Comparison of ENCODE assay signal across 9 cellular contexts in the genomic region with DNA sequence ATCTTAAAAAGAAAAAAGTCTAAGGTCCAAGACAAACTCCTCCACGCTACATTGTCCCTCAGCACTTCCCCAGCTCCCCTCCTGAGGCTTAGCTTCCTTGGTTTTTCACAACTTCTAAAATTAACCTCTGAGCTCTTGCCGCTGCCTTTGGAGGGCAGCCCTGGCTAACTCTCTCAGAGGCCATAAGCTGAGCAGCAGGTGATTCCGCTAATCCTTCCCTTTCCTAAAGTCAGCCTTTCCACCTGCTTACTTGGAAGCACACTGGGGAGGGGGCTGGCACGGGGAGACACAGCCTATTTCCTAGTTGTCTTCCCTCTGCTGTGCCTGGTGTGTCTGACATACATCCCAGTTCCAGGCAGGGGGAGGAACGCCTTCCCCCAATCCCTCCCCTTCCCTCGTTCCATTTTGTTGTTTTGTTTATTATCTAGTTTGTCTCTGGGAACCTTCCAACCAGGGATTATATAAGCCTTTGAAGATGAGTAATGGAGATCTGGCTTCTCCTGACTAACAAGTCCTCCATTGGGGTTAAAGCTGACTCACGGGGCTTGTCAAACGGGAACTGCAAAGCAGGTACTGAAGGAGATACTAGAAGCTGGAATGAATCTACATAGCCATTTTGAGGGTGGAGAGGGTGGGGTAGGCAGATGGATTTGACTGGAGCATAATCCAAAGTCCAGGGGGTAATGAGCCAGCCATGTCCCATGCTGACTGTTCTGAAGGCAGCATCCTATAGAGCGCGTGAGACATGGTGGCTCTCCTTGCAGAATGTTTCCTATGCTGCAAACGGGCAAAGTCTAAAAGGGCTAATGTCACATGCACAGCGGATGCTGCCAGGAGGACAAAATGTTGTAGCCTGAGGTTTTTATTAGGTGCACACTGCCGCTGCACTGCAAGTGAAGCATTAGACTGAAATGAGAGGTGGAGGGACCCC.
DNase-seq lines count a peak whose midpoint lies in the region; TF ChIP-seq lines count a peak whose summit lies in the region.
"Had no signal": no experiment of that assay in that cellular context is flagged by ENCODE, and none has a peak within 500 bp of the region (broad histone marks: within the 10 kb centered on the region; RNA-seq: fewer than 3 reads in every experiment).

No MANE protein-coding gene starts in this region.

- CTCF ChIA-PET in activated CD4-positive, alpha-beta memory T cell treated with anti-CD3 and anti-CD28 coated beads for 36 hours (lab: Charles Lee): interaction anchor here (2.1 kb wide), 1 partner anchor 8 kb away, joined by 5 read pairs; no protein-coding TSS in a partner anchor

- H3K27me3 Mint-ChIP-seq in activated CD4-positive, alpha-beta memory T cell treated with anti-CD3 and anti-CD28 coated beads for 36 hours: no peaks in the 10 kb centered on the region

- POLR2A ChIA-PET in activated CD4-positive, alpha-beta memory T cell treated with anti-CD3 and anti-CD28 coated beads for 36 hours (lab: Charles Lee): no interaction called here

- peak; percentile 48 for DNase-seq in AG10803 (ENCODE audit: low read depth)
- peak; percentile 15 for DNase-seq in HS-5 (ENCODE audit: low read depth)
- peak; percentile 49 for DNase-seq in brain microvascular endothelial cell
- no peak for DNase-seq in activated CD4-positive, alpha-beta memory T cell treated with anti-CD3 and anti-CD28 coated beads for 36 hours
- DNase-seq in DMS79 treated with DMSO at 0.1 percent for 48 hours (lab: John Stamatoyannopoulos, UW): no peak
- no peak for DNase-seq in NCI-H2029 treated with DMSO at 0.1 percent for 48 hours (lab: John Stamatoyannopoulos, UW)
- no peak for DNase-seq in COR-L47 (lab: John Stamatoyannopoulos, UW)
- DNase-seq: activated CD4-positive, alpha-beta T cell treated with anti-CD3 and anti-CD28 coated beads for 4 hours had no signal

- no peak overlapping the region for H3K9ac ChIP-seq in liver (ENCODE audit: low read depth in 1 of 2, low read length in 2 of 2)

- no peaks in the 10 kb centered on the region for H3K9me3 Mint-ChIP-seq in activated CD4-positive, alpha-beta memory T cell treated with anti-CD3 and anti-CD28 coated beads for 36 hours

- H3K27ac ChIP-seq in brain microvascular endothelial cell: no peak overlapping the region
- no peak overlapping the region for H3K27ac ChIP-seq in liver (ENCODE audit: low read depth in 1 of 2, low read length in 2 of 2)

- 88% methylated on average over 13 of the region's 13 CpGs for WGBS in liver

- TF ChIP-seq CTCF in AG10803 (conservative IDR thresholded peaks at IDR 0.05; ENCODE audit: low read length) (no peak), brain microvascular endothelial cell (IDR thresholded peaks at IDR 0.05; ENCODE audit: low read depth, low read length, missing control alignments) (no peak), liver (IDR thresholded peaks at IDR 0.05; ENCODE audit: low read depth, low read length, missing input control) (no peak)

- H3K9me3 ChIP-seq in liver (ENCODE audit: control insufficient read depth in 4 of 4, low read length in 3 of 4): no peaks in the 10 kb centered on the region

- TF ChIP-seq RAD21 in liver (IDR thresholded peaks at IDR 0.05): no peak

- H3K4me1 ChIP-seq in liver (ENCODE audit: control insufficient read depth in 4 of 4, insufficient read depth in 4 of 4, low read length in 3 of 4): peaks cover 0 to 8% (median 1%) of the 10 kb centered on the region in 4 donors

- in situ Hi-C loops in brain microvascular endothelial cell (cut with HindIII; ENCODE audit: low pct_ligation_motif_present, low sequenced_read_pairs): no loop called here

- H3K4me3 Mint-ChIP-seq in activated CD4-positive, alpha-beta memory T cell treated with anti-CD3 and anti-CD28 coated beads for 36 hours: no peak overlapping the region

- no peaks in the 10 kb centered on the region for H3K4me1 Mint-ChIP-seq in activated CD4-positive, alpha-beta memory T cell treated with anti-CD3 and anti-CD28 coated beads for 36 hours (ENCODE audit: low read depth)

- peaks cover 3% of the 10 kb centered on the region for H3K36me3 Mint-ChIP-seq in activated CD4-positive, alpha-beta memory T cell treated with anti-CD3 and anti-CD28 coated beads for 36 hours

- H3K27ac Mint-ChIP-seq in activated CD4-positive, alpha-beta memory T cell treated with anti-CD3 and anti-CD28 coated beads for 36 hours: no peak overlapping the region

- H3K36me3 ChIP-seq in brain microvascular endothelial cell (replicated peaks) (no peaks in the 10 kb centered on the region), liver (ENCODE audit: control insufficient read depth in 4 of 4, insufficient read depth in 3 of 4, low read depth in 1 of 4, low read length in 3 of 4) (peaks cover 0 to 5% (median 2%) of the 10 kb centered on the region in 4 donors)

- H3K4me3 ChIP-seq in AG10803 (ENCODE audit: low read length) (no peak overlapping the region), brain microvascular endothelial cell (ENCODE audit: low read depth, low read length) (no peak overlapping the region), liver (ENCODE audit: low read depth in 1 of 3, low read length in 3 of 3) (no peak overlapping the region)

- intact Hi-C loops in activated CD4-positive, alpha-beta memory T cell treated with anti-CD3 and anti-CD28 coated beads for 36 hours (cut with micrococcal nuclease): no loop called here

- H3K27me3 ChIP-seq in brain microvascular endothelial cell (replicated peaks): no peaks in the 10 kb centered on the region
- no peaks in the 10 kb centered on the region for H3K27me3 ChIP-seq in liver (ENCODE audit: control insufficient read depth in 4 of 4, insufficient read depth in 4 of 4, low read length in 3 of 4)

TF ChIP-seq in liver, 16 proteins besides CTCF, POLR2A, EP300 and RAD21:
- TF ChIP-seq RXRA (IDR thresholded peaks at IDR 0.05) (no peak), FOXA2 (IDR thresholded peaks at IDR 0.05) (no peak), NR2F2 (IDR thresholded peaks at IDR 0.05) (no peak), HNF4A (conservative IDR thresholded peaks at IDR 0.05) (peak; percentile 56 to 58), JUND (IDR thresholded peaks at IDR 0.05) (no peak)
- TF ChIP-seq, protein P1, sequence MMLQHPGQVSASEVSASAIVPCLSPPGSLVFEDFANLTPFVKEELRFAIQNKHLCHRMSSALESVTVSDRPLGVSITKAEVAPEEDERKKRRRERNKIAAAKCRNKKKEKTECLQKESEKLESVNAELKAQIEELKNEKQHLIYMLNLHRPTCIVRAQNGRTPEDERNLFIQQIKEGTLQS (IDR thresholded peaks at IDR 0.05): no peak
- TF ChIP-seq, protein P2, sequence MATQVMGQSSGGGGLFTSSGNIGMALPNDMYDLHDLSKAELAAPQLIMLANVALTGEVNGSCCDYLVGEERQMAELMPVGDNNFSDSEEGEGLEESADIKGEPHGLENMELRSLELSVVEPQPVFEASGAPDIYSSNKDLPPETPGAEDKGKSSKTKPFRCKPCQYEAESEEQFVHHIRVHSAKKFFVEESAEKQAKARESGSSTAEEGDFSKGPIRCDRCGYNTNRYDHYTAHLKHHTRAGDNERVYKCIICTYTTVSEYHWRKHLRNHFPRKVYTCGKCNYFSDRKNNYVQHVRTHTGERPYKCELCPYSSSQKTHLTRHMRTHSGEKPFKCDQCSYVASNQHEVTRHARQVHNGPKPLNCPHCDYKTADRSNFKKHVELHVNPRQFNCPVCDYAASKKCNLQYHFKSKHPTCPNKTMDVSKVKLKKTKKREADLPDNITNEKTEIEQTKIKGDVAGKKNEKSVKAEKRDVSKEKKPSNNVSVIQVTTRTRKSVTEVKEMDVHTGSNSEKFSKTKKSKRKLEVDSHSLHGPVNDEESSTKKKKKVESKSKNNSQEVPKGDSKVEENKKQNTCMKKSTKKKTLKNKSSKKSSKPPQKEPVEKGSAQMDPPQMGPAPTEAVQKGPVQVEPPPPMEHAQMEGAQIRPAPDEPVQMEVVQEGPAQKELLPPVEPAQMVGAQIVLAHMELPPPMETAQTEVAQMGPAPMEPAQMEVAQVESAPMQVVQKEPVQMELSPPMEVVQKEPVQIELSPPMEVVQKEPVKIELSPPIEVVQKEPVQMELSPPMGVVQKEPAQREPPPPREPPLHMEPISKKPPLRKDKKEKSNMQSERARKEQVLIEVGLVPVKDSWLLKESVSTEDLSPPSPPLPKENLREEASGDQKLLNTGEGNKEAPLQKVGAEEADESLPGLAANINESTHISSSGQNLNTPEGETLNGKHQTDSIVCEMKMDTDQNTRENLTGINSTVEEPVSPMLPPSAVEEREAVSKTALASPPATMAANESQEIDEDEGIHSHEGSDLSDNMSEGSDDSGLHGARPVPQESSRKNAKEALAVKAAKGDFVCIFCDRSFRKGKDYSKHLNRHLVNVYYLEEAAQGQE (IDR thresholded peaks at IDR 0.05): no peak
- TF ChIP-seq, protein P3, sequence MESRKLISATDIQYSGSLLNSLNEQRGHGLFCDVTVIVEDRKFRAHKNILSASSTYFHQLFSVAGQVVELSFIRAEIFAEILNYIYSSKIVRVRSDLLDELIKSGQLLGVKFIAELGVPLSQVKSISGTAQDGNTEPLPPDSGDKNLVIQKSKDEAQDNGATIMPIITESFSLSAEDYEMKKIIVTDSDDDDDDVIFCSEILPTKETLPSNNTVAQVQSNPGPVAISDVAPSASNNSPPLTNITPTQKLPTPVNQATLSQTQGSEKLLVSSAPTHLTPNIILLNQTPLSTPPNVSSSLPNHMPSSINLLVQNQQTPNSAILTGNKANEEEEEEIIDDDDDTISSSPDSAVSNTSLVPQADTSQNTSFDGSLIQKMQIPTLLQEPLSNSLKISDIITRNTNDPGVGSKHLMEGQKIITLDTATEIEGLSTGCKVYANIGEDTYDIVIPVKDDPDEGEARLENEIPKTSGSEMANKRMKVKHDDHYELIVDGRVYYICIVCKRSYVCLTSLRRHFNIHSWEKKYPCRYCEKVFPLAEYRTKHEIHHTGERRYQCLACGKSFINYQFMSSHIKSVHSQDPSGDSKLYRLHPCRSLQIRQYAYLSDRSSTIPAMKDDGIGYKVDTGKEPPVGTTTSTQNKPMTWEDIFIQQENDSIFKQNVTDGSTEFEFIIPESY (IDR thresholded peaks at IDR 0.05): no peak

Comparison
In these comparisons a context has a peak if more than half of its experiments do, and no peak if none do; other contexts are left out.
1. DNase-seq: peak in AG10803 (single experiment), HS-5 (single experiment) and brain microvascular endothelial cell (single experiment); none in activated CD4-positive, alpha-beta memory T cell treated with anti-CD3 and anti-CD28 coated beads for 36 hours (single experiment), DMS79 treated with DMSO at 0.1 percent for 48 hours (single experiment), NCI-H2029 treated with DMSO at 0.1 percent for 48 hours (single experiment) and COR-L47 (single experiment).